10 cellular contexts compared by ENCODE assay signal in genomic region chr14:21030531-21030930, GRCh38. TPM values are rescaled to one million over a fixed set of nuclear protein-coding genes. Genes with fewer than 3 reads are reported as not detected.
"Had no signal": no experiment of that assay in that cellular context is flagged by ENCODE, and none has a peak within 500 bp of the region (broad histone marks: within the 10 kb centered on the region; RNA-seq: fewer than 3 reads in every experiment).

No MANE protein-coding gene starts in this region.

- ATAC-seq: GM23338, HCT116, K562 had no signal

- H3K9me3 ChIP-seq: HAP-1 had no signal

- H3K4me3 Mint-ChIP-seq: GM23338, HFFc6 had no signal

- FAIRE-seq: H1, HTR-8/SVneo, K562 had no signal

- H3K9me3 Mint-ChIP-seq: GM23338, HFFc6 had no signal

- H3K4me3 ChIP-seq: GM23338, HAP-1, K562 had no signal

- H3K27ac Mint-ChIP-seq: GM23338, HFFc6 had no signal

- H3K36me3 ChIP-seq: HAP-1 had no signal

- DNase-seq: H7, HFFc6, IMR-90 had no signal

- H3K4me1 ChIP-seq: HAP-1 had no signal

RNA-seq across cellular contexts. Expression of gene TPPP2, which starts 0.5 kb away (rescaled TPM):
- total RNA-seq: GM23338, H1, H7, HFFc6, HT-29, IMR-90 had no signal
- polyA plus RNA-seq: GM23338, H1, IMR-90, K562 had no signal

RNA-seq across cellular contexts. Expression of gene RNASE13, which starts 4.1 kb away (rescaled TPM):
- total RNA-seq: GM23338, H1, H7, HFFc6, HT-29, IMR-90, K562 had no signal
- polyA plus RNA-seq: GM23338, H1, IMR-90, K562 had no signal

RNA-seq across cellular contexts. Expression of gene RNASE7, which starts 11.6 kb away (rescaled TPM):
- total RNA-seq: GM23338, H1, H7, HFFc6, HT-29, IMR-90, K562 had no signal
- polyA plus RNA-seq: GM23338, H1, IMR-90, K562 had no signal

RNA-seq across cellular contexts. Expression of gene RNASE8, which starts 27.1 kb away (rescaled TPM):
- total RNA-seq: GM23338, H1, H7, HFFc6, HT-29, IMR-90, K562 had no signal
- polyA plus RNA-seq: GM23338, H1, IMR-90, K562 had no signal
